In the genomic region with DNA sequence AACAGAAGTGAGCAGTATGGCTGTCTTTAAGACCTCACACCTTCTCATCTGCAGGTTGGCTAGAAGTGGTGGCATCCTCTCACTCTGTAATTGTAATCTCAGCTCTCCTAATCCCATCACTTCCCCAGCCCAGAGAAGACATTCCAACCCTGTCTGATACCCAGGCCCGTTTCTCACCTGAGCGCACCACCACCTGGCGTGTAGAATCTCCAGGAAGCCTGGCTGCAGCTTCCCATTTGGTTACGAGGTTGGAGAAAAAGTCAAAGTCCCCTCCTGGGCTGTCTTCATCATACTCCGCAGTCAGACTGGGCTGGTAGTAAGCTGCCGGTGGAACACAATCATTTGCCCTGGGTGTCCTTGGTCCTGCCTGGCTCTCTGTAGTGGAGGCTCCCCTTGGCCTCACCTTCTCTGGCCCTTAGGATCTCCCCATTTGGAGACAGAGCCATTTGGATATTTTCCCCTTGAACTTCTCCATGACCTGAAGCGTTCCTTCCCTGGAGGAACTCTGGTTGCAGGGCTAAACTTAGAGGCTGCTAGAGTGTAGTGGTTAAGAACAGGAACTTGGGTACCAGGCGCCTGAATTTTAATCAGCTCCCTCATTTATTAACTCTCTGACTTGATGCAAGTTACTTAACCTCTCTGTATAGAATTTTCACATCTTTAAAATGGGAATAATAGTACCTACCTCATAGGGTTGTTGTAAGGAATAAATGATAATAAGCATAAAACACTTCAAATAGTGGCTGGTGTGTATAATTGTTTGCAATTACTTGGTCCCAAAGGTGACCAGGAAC, we compare ENCODE assay signal across 1 cellular context.
TF ChIP-seq lines count a peak whose summit lies in the region.

No MANE protein-coding gene starts in this region.

TF ChIP-seq in HepG2, 621 proteins besides CTCF, POLR2A, EP300 and RAD21:
- TF ChIP-seq POLR2G (IDR thresholded peaks at IDR 0.05; ENCODE audit: low read depth, low read length) (peak; percentile 7), PHB2 (IDR thresholded peaks at IDR 0.05; ENCODE audit: partially characterized antibody) (no peak), ERF (CRISPR knock-in tag; IDR thresholded peaks at IDR 0.05) (peak; percentile 10; the same call in 1 of the 2 replicates), POLR2AphosphoS5 (IDR thresholded peaks at IDR 0.05; ENCODE audit: low read depth, low read length) (peak; percentile 54; the same call in 1 of the 2 replicates), ZNF282 (IDR thresholded peaks at IDR 0.05; ENCODE audit: partially characterized antibody) (no peak), FOXM1 (CRISPR knock-in tag; IDR thresholded peaks at IDR 0.05) (no peak), SNAPC2 (CRISPR knock-in tag; IDR thresholded peaks at IDR 0.05) (0 out of 2 replicates have a peak, but pooled peaks have one; percentile 69), ZNF703 (CRISPR knock-in tag; IDR thresholded peaks at IDR 0.05; ENCODE audit: borderline replicate concordance) (0 out of 2 replicates have a peak, but pooled peaks have one; percentile 23), ZNF260 (CRISPR knock-in tag; IDR thresholded peaks at IDR 0.05; ENCODE audit: borderline replicate concordance, low read depth) (no peak), ZNF10 (CRISPR knock-in tag; IDR thresholded peaks at IDR 0.05; ENCODE audit: borderline replicate concordance, low read depth) (no peak), RBFOX2 (IDR thresholded peaks at IDR 0.05; ENCODE audit: low read depth, low read length) (peak; percentile 57), FLYWCH1 (CRISPR knock-in tag; IDR thresholded peaks at IDR 0.05) (peak; percentile 27; the same call in 1 of the 2 replicates), ZFP36L1 (CRISPR knock-in tag; IDR thresholded peaks at IDR 0.05) (peak; percentile 73; the same call in 1 of the 2 replicates), NR2C2 (CRISPR knock-in tag; IDR thresholded peaks at IDR 0.05; ENCODE audit: borderline replicate concordance) (peak; percentile 23; the same call in 1 of the 2 replicates), ZMYM2 (CRISPR knock-in tag; IDR thresholded peaks at IDR 0.05) (no peak), MTF2 (CRISPR knock-in tag; IDR thresholded peaks at IDR 0.05; ENCODE audit: borderline replicate concordance) (0 out of 2 replicates have a peak, but pooled peaks have one; percentile 15), MXD4 (CRISPR knock-in tag; IDR thresholded peaks at IDR 0.05) (no peak), HNF4A (CRISPR knock-in tag; IDR thresholded peaks at IDR 0.05) (no peak), HHEX (CRISPR knock-in tag; IDR thresholded peaks at IDR 0.05) (0 out of 2 replicates have a peak, but pooled peaks have one; percentile 23), AGO1 (IDR thresholded peaks at IDR 0.05; ENCODE audit: low read depth, low read length, poor library complexity, severe bottlenecking) (no peak), SAP130 (CRISPR knock-in tag; IDR thresholded peaks at IDR 0.05; ENCODE audit: low read depth) (no peak), SALL1 (CRISPR knock-in tag; IDR thresholded peaks at IDR 0.05) (peak; percentile 48; the same call in 1 of the 2 replicates), ZNF747 (CRISPR knock-in tag; IDR thresholded peaks at IDR 0.05; ENCODE audit: borderline replicate concordance) (no peak), CREM (IDR thresholded peaks at IDR 0.05) (no peak), CREM (CRISPR knock-in tag; IDR thresholded peaks at IDR 0.05) (0 out of 2 replicates have a peak, but pooled peaks have one; percentile 12), GABPA (IDR thresholded peaks at IDR 0.05; ENCODE audit: low read depth, low read length) (no peak), GABPA (CRISPR knock-in tag; IDR thresholded peaks at IDR 0.05; ENCODE audit: low read depth) (no peak), ZBTB20 (CRISPR knock-in tag; IDR thresholded peaks at IDR 0.05; ENCODE audit: borderline replicate concordance, low read depth) (0 out of 2 replicates have a peak, but pooled peaks have one; percentile 35)
- TF ChIP-seq, protein P1, sequence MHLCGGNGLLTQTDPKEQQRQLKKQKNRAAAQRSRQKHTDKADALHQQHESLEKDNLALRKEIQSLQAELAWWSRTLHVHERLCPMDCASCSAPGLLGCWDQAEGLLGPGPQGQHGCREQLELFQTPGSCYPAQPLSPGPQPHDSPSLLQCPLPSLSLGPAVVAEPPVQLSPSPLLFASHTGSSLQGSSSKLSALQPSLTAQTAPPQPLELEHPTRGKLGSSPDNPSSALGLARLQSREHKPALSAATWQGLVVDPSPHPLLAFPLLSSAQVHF (CRISPR knock-in tag; IDR thresholded peaks at IDR 0.05), result peak; percentile 18; the same call in 1 of the 2 replicates
- TF ChIP-seq, protein P2, sequence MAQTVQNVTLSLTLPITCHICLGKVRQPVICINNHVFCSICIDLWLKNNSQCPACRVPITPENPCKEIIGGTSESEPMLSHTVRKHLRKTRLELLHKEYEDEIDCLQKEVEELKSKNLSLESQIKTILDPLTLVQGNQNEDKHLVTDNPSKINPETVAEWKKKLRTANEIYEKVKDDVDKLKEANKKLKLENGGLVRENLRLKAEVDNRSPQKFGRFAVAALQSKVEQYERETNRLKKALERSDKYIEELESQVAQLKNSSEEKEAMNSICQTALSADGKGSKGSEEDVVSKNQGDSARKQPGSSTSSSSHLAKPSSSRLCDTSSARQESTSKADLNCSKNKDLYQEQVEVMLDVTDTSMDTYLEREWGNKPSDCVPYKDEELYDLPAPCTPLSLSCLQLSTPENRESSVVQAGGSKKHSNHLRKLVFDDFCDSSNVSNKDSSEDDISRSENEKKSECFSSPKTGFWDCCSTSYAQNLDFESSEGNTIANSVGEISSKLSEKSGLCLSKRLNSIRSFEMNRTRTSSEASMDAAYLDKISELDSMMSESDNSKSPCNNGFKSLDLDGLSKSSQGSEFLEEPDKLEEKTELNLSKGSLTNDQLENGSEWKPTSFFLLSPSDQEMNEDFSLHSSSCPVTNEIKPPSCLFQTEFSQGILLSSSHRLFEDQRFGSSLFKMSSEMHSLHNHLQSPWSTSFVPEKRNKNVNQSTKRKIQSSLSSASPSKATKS (CRISPR knock-in tag; IDR thresholded peaks at IDR 0.05), result no peak
- TF ChIP-seq, protein P3, sequence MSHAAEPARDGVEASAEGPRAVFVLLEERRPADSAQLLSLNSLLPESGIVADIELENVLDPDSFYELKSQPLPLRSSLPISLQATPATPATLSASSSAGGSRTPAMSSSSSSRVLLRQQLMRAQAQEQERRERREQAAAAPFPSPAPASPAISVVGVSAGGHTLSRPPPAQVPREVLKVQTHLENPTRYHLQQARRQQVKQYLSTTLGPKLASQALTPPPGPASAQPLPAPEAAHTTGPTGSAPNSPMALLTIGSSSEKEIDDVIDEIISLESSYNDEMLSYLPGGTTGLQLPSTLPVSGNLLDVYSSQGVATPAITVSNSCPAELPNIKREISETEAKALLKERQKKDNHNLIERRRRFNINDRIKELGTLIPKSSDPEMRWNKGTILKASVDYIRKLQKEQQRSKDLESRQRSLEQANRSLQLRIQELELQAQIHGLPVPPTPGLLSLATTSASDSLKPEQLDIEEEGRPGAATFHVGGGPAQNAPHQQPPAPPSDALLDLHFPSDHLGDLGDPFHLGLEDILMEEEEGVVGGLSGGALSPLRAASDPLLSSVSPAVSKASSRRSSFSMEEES (CRISPR knock-in tag; IDR thresholded peaks at IDR 0.05), result no peak
- TF ChIP-seq, protein P4, sequence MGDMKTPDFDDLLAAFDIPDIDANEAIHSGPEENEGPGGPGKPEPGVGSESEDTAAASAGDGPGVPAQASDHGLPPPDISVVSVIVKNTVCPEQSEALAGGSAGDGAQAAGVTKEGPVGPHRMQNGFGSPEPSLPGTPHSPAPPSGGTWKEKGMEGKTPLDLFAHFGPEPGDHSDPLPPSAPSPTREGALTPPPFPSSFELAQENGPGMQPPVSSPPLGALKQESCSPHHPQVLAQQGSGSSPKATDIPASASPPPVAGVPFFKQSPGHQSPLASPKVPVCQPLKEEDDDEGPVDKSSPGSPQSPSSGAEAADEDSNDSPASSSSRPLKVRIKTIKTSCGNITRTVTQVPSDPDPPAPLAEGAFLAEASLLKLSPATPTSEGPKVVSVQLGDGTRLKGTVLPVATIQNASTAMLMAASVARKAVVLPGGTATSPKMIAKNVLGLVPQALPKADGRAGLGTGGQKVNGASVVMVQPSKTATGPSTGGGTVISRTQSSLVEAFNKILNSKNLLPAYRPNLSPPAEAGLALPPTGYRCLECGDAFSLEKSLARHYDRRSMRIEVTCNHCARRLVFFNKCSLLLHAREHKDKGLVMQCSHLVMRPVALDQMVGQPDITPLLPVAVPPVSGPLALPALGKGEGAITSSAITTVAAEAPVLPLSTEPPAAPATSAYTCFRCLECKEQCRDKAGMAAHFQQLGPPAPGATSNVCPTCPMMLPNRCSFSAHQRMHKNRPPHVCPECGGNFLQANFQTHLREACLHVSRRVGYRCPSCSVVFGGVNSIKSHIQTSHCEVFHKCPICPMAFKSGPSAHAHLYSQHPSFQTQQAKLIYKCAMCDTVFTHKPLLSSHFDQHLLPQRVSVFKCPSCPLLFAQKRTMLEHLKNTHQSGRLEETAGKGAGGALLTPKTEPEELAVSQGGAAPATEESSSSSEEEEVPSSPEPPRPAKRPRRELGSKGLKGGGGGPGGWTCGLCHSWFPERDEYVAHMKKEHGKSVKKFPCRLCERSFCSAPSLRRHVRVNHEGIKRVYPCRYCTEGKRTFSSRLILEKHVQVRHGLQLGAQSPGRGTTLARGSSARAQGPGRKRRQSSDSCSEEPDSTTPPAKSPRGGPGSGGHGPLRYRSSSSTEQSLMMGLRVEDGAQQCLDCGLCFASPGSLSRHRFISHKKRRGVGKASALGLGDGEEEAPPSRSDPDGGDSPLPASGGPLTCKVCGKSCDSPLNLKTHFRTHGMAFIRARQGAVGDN (CRISPR knock-in tag; IDR thresholded peaks at IDR 0.05), result 0 out of 2 replicates have a peak, but pooled peaks have one; percentile 18
- TF ChIP-seq, protein P5, sequence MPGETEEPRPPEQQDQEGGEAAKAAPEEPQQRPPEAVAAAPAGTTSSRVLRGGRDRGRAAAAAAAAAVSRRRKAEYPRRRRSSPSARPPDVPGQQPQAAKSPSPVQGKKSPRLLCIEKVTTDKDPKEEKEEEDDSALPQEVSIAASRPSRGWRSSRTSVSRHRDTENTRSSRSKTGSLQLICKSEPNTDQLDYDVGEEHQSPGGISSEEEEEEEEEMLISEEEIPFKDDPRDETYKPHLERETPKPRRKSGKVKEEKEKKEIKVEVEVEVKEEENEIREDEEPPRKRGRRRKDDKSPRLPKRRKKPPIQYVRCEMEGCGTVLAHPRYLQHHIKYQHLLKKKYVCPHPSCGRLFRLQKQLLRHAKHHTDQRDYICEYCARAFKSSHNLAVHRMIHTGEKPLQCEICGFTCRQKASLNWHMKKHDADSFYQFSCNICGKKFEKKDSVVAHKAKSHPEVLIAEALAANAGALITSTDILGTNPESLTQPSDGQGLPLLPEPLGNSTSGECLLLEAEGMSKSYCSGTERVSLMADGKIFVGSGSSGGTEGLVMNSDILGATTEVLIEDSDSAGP (CRISPR knock-in tag; IDR thresholded peaks at IDR 0.05; ENCODE audit: borderline replicate concordance), result no peak
TF ChIP-seq in HepG2: peak in this region for 16.
